ENCODE assay signal across 9 cellular contexts in the genomic region with DNA sequence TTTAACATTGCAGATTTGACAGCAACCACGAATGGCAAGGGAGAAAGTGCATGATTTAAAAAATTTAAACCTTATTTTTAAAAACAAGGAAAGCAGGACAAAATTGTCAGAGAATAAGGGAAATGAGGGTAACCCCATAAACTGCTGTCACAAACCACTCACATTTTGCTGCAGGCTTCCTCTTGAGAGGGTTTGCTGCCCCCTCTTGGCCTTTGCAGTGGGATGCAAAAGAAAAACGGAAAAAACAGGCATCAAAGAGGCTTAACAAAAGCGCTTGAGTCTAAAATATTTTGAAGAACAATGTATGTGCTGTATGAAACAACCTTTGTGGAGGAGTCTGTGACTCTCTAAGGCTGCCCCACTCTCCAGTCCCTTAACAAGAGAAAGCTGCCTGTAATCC.
DNase-seq lines count a peak whose midpoint lies in the region; ATAC-seq and TF ChIP-seq lines count a peak whose summit lies in the region.
"Had no signal": no experiment of that assay in that cellular context is flagged by ENCODE, and none has a peak within 500 bp of the region (broad histone marks: within the 10 kb centered on the region; RNA-seq: fewer than 3 reads in every experiment).

No MANE protein-coding gene starts in this region.

- TF ChIP-seq CTCF in OCI-LY1 (IDR thresholded peaks at IDR 0.05; ENCODE audit: low read length): peak; percentile 72
- peak; percentile 37 to 65 (median 50) for TF ChIP-seq CTCF in body of pancreas (IDR thresholded peaks at IDR 0.05)
- TF ChIP-seq CTCF in kidney epithelial cell (IDR thresholded peaks at IDR 0.05; ENCODE audit: insufficient read depth, low read length, poor library complexity, severe bottlenecking): peak; percentile 84
- peak; percentile 66 for TF ChIP-seq CTCF in thoracic aorta (IDR thresholded peaks at IDR 0.05)

- no peaks in the 10 kb centered on the region for H3K79me2 ChIP-seq in OCI-LY1 (ENCODE audit: insufficient read depth, low read length)

- TF ChIP-seq POLR2A in body of pancreas (IDR thresholded peaks at IDR 0.05): no peak

- no peaks in the 10 kb centered on the region for H3F3A ChIP-seq in OCI-LY1 (ENCODE audit: insufficient read depth, low read length)

- H3K4me1 ChIP-seq in OCI-LY1 (ENCODE audit: insufficient read depth, low read length, severe bottlenecking) (no peaks in the 10 kb centered on the region), body of pancreas (no peaks in the 10 kb centered on the region), thoracic aorta (ENCODE audit: control insufficient read depth in 1 of 2, low read depth in 2 of 2) (no peaks in the 10 kb centered on the region)
- H3K4me1 ChIP-seq: SJSA1 had no signal

- H2AFZ ChIP-seq in OCI-LY1 (ENCODE audit: low read length): no peak overlapping the region

- H4K20me1 ChIP-seq in OCI-LY1 (ENCODE audit: insufficient read depth, low read length): no peaks in the 10 kb centered on the region

- H3K4me3 ChIP-seq in OCI-LY1 (ENCODE audit: low read depth, low read length, poor library complexity, severe bottlenecking) (no peak overlapping the region), body of pancreas (no peak overlapping the region), kidney epithelial cell (ENCODE audit: low read depth, low read length) (no peak overlapping the region), thoracic aorta (no peak overlapping the region)
- H3K4me3 ChIP-seq: SJSA1 had no signal

- no peaks in the 10 kb centered on the region for H3K9me2 ChIP-seq in OCI-LY1 (ENCODE audit: low read depth, low read length)

- no peaks in the 10 kb centered on the region for H3K27me3 ChIP-seq in OCI-LY1 (ENCODE audit: insufficient read depth, low read length)
- H3K27me3 ChIP-seq in body of pancreas: no peaks in the 10 kb centered on the region
- no peaks in the 10 kb centered on the region for H3K27me3 ChIP-seq in kidney epithelial cell (ENCODE audit: control insufficient read depth, insufficient read depth, low read length)
- no peaks in the 10 kb centered on the region for H3K27me3 ChIP-seq in thoracic aorta (replicated peaks; ENCODE audit: insufficient read depth)
- H3K27me3 ChIP-seq: SJSA1 had no signal

- intact Hi-C loops in body of pancreas (cut with DNase I): no loop called here

- no peak overlapping the region for H3K4me2 ChIP-seq in OCI-LY1 (ENCODE audit: low read length)

- H3K36me3 ChIP-seq in OCI-LY1 (ENCODE audit: insufficient read depth, low read length) (no peaks in the 10 kb centered on the region), body of pancreas (replicated peaks in 1 of 2; ENCODE audit: insufficient read depth in 1 of 2, low read depth in 2 of 2) (no peaks in the 10 kb centered on the region), kidney epithelial cell (ENCODE audit: control insufficient read depth, insufficient read depth, low read length) (no peaks in the 10 kb centered on the region), thoracic aorta (no peaks in the 10 kb centered on the region)
- H3K36me3 ChIP-seq: SJSA1 had no signal

- no peak overlapping the region for H3K9ac ChIP-seq in OCI-LY1 (ENCODE audit: low read length)

- WGBS in body of pancreas, 2 donors: 1 to 2% methylated on average over 3 of the region's 3 CpGs

- no peak overlapping the region for H3K27ac ChIP-seq in OCI-LY1 (ENCODE audit: low read depth, low read length, poor library complexity, severe bottlenecking)
- H3K27ac ChIP-seq in body of pancreas: no peak overlapping the region
- no peak overlapping the region for H3K27ac ChIP-seq in thoracic aorta
- H3K27ac ChIP-seq: SJSA1 had no signal

- H3K9me3 ChIP-seq in OCI-LY1 (ENCODE audit: low read length): no peaks in the 10 kb centered on the region
- H3K9me3 ChIP-seq in body of pancreas: no peaks in the 10 kb centered on the region
- no peaks in the 10 kb centered on the region for H3K9me3 ChIP-seq in thoracic aorta
- H3K9me3 ChIP-seq: SJSA1 had no signal

- ATAC-seq in GM18519 (IDR thresholded peaks at IDR 0.05; ENCODE audit: low FRiP score, unreplicated experiment): peak; percentile 78
- no peak for ATAC-seq in body of pancreas
- ATAC-seq in thoracic aorta (ENCODE audit: insufficient number of reproducible peaks, low FRiP score, low read depth): no peak
- no peak for ATAC-seq in GM21825 (IDR thresholded peaks at IDR 0.05; ENCODE audit: unreplicated experiment)

- DNase-seq in C1 segment of cervical spinal cord (lab: John Stamatoyannopoulos, UW) (peak in 11 of 14 donors; percentile 3 to 63 (median 15)), HuH-7.5 (ENCODE audit: low spot score) (peak; percentile 4), body of pancreas (peak; percentile 16 to 55 (median 42)), kidney epithelial cell (ENCODE audit: low read depth) (peak; percentile 18), thoracic aorta (ENCODE audit: low spot score) (no peak)
